In the genomic region with DNA sequence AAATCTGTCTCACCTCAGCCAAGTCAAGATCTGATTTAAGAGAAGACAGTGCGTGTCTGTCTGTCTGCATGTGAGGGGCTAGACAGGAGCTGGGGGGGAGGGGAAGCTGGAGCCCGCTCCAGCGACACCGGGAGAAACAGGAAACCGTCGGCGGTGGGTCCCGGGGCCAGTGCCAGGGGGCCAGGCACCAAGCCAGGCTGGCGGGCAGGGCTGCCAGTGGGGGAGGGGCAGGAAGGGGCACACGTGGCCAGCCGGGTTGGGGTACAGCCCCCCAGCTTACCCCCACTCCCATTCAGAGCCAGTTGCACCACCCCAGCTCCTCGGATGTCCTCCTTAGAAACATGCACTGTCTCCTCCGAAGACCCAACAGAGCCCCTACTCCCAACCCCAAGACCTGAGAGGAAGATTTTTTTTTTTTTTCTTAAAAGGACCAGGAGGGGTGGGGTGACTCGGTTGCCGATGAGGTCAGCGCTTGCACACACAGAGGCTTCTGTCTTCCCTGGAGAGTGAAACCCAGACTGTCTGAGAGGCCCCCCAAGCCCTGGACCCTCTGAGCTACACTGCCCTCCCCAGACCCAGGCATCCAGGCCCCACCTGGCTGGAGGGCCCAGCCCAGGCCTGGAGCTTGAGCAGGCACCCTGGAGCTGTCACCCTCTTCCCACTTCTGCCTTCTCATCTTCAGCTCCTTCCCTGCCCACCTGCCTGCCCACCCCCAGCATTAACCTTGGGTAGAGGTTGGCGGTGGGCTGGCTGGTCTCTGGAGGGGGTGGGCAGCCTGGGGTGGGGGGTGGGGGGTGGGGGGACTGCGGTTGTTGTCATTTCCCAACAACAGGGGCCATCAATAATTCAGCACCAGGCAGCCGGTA, we compare ENCODE assay signal across 8 cellular contexts. TPM values are rescaled to one million over a fixed set of nuclear protein-coding genes. Genes with fewer than 3 reads are reported as not detected.
DNase-seq lines count a peak whose midpoint lies in the region; ATAC-seq and TF ChIP-seq lines count a peak whose summit lies in the region.

No MANE protein-coding gene starts in this region.

- no peaks in the 10 kb centered on the region for H3K9me3 Mint-ChIP-seq in MCF 10A (ENCODE audit: unreplicated experiment)

- H3K27ac ChIP-seq in transverse colon: peak overlapping the region; percentile 97 to 100 (median 99)

- H3K27ac Mint-ChIP-seq in MCF 10A (ENCODE audit: low read depth, unreplicated experiment): no peak overlapping the region

- CTCF ChIA-PET in MCF 10A (lab: Yijun Ruan, JAX): interaction anchor here (0.6 to 3.6 kb wide), 8 partner anchors 10 to 311 kb away, joined by 3 to 33 read pairs (median 4); a partner anchor contains a TSS

- H3K9me3 ChIP-seq in transverse colon: no peaks in the 10 kb centered on the region

- no TSS peak for BruUV-seq in MCF 10A (replicated peaks; lab: Mats Ljungman, UMichigan)

- peak overlapping the region; percentile 85 for H3K4me3 Mint-ChIP-seq in MCF 10A (ENCODE audit: unreplicated experiment)

- TF ChIP-seq CTCF in MCF 10A (IDR thresholded peaks at IDR 0.05; ENCODE audit: unreplicated experiment): no peak
- no peak for TF ChIP-seq CTCF in transverse colon (IDR thresholded peaks at IDR 0.05)

- TF ChIP-seq EP300 in transverse colon (IDR thresholded peaks at IDR 0.05; ENCODE audit: low read depth): no peak

- peaks cover 9% of the 10 kb centered on the region for H3K36me3 Mint-ChIP-seq in MCF 10A (ENCODE audit: insufficient read depth, unreplicated experiment)

- TF ChIP-seq POLR2A in transverse colon (IDR thresholded peaks at IDR 0.05): no peak

- peaks cover 0 to 11% (median 3%) of the 10 kb centered on the region in 4 donors for H3K36me3 ChIP-seq in transverse colon

- no peak for ATAC-seq in GM19455 (IDR thresholded peaks at IDR 0.05; ENCODE audit: unreplicated experiment)
- ATAC-seq in HG03457 (IDR thresholded peaks at IDR 0.05; ENCODE audit: unreplicated experiment): no peak
- ATAC-seq in GM19463 (IDR thresholded peaks at IDR 0.05; ENCODE audit: unreplicated experiment): no peak

- no peaks in the 10 kb centered on the region for H3K27me3 Mint-ChIP-seq in MCF 10A (ENCODE audit: insufficient read depth, unreplicated experiment)

- H3K27me3 ChIP-seq in transverse colon: no peaks in the 10 kb centered on the region

- in situ Hi-C loops in transverse colon (cut with MboI; ENCODE audit: low pct_ligation_motif_present in 1 of 4, low pct_unique_long_range_greater_than_20kb in 1 of 4, low sequenced_read_pairs in 3 of 4): no loop called here

- H3K4me1 Mint-ChIP-seq in MCF 10A (ENCODE audit: insufficient read depth, unreplicated experiment): peaks cover 32% of the 10 kb centered on the region

- H3K4me1 ChIP-seq in transverse colon: peaks cover 31 to 46% (median 40%) of the 10 kb centered on the region in 4 donors

- POLR2A ChIA-PET in MCF 10A (lab: Yijun Ruan, JAX): interaction anchor here (1.2 to 4.0 kb wide), 4 partner anchors 8 to 29 kb away, joined by 5 to 22 read pairs (median 13); a partner anchor contains a TSS

- WGBS in transverse colon (ENCODE audit: low coverage in 1 of 2), 2 donors: 38 to 60% methylated on average over 5 to 19 of the region's 19 CpGs

- peak; percentile 39 for DNase-seq in activated CD4-positive, alpha-beta T cell treated with anti-CD3 and anti-CD28 coated beads for 48 hours
- no peak for DNase-seq in activated CD4-positive, alpha-beta T cell treated with anti-CD3 and anti-CD28 coated beads for 4 hours
- no peak for DNase-seq in MCF 10A (ENCODE audit: unreplicated experiment)
- peak; percentile 47 to 59 for DNase-seq in lung microvascular endothelial cell (ENCODE audit: low read depth in 2 of 2)
- no peak for DNase-seq in transverse colon

- peak overlapping the region in 1 of 4 donors; percentile 13 for H3K4me3 ChIP-seq in transverse colon

- intact Hi-C loops in MCF 10A (cut with micrococcal nuclease) (no loop called here), transverse colon (cut with DNase I; ENCODE audit: low total_unique reads) (no loop called here)

RNA-seq across cellular contexts. Expression of a gene that starts 4.0 kb away (rescaled TPM):
- total RNA-seq in MCF 10A (2022) (27.8 and 35.1 TPM in 2 replicates), lung microvascular endothelial cell (17.9 and 19.2 TPM in 2 replicates), transverse colon (10 to 100 TPM; 20.9 to 67.3 (median 30.5) TPM)

RNA-seq across cellular contexts. Expression of a gene that starts 8.5 kb away (rescaled TPM):
- total RNA-seq in MCF 10A (2022) (53.5 and 54.5 TPM in 2 replicates), lung microvascular endothelial cell (8.3 and 11.3 TPM in 2 replicates), transverse colon (10 to 100 TPM; 10.7 to 46.4 (median 31.0) TPM)

RNA-seq across cellular contexts. Expression of a gene that starts 18.2 kb away (rescaled TPM):
- total RNA-seq in MCF 10A (2022) (66.9 and 67.9 TPM in 2 replicates), lung microvascular endothelial cell (9.3 and 10.0 TPM in 2 replicates), transverse colon (10 to 100 TPM; 35.1 to 96.5 (median 43.6) TPM)

RNA-seq across cellular contexts. Expression of a gene that starts 30.8 kb away (rescaled TPM):
- total RNA-seq in MCF 10A (2022) (11.5 and 12.3 TPM in 2 replicates), lung microvascular endothelial cell (4.6 and 6.5 TPM in 2 replicates), transverse colon (10 to 100 TPM in 1 of 4 donors, 1 to 10 TPM in 3; 6.4 to 19.5 (median 6.8) TPM)

RNA-seq across cellular contexts. Expression of a gene that starts 33.4 kb away (rescaled TPM):
- total RNA-seq in MCF 10A (2022) (28.5 and 31.2 TPM in 2 replicates), lung microvascular endothelial cell (15.0 and 18.3 TPM in 2 replicates), transverse colon (10 to 100 TPM; 52.2 to 90.8 (median 63.0) TPM)

Comparison
In these comparisons a context has a peak if more than half of its experiments do, and no peak if none do; other contexts are left out.
1. DNase-seq: peak in activated CD4-positive, alpha-beta T cell treated with anti-CD3 and anti-CD28 coated beads for 48 hours (single experiment) and lung microvascular endothelial cell (2 of 2); none in activated CD4-positive, alpha-beta T cell treated with anti-CD3 and anti-CD28 coated beads for 4 hours (0 of 2), MCF 10A (single experiment) and transverse colon (single experiment).